Comparison of ENCODE assay signal across 8 cellular contexts in the genomic region with DNA sequence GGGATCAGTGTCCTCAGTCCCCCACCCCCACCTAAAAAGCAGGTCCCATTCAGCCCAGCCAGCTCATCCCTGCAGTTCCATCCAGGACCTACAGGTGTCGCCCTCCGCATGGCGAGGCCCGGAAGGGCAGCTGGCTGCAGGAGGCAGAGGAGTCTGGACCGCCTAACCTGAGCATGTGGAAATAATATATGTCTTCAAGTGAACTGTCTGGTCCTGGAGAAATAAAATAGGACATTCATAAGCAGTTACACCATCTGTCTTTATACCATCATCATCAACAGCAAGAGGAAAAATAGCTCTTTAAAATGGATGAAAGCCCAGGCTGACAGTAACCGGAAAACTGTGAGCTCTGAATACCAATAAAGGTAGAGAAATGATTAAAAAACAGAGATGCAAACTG.
DNase-seq lines count a peak whose midpoint lies in the region; ATAC-seq and TF ChIP-seq lines count a peak whose summit lies in the region.

No MANE protein-coding gene starts in this region.

- no peaks in the 10 kb centered on the region for H4K20me1 ChIP-seq in SU-DHL-6 (ENCODE audit: low read depth, low read length)

- no peak for TF ChIP-seq POLR2A in gastrocnemius medialis (IDR thresholded peaks at IDR 0.05)

- intact Hi-C loops in gastrocnemius medialis (cut with DNase I; ENCODE audit: low total_unique reads): loop anchor here (1.0 to 5.0 kb wide), 7 partner anchors 45 to 364 kb away; partner anchors contain the start of gene ZFHX3

- no peaks in the 10 kb centered on the region for H3K9me2 ChIP-seq in SU-DHL-6 (replicated peaks; ENCODE audit: insufficient read depth, low read length)

- H3K4me3 ChIP-seq in SU-DHL-6 (ENCODE audit: insufficient read depth, low read length, poor library complexity, severe bottlenecking): no peak overlapping the region
- no peak overlapping the region for H3K4me3 ChIP-seq in right atrium auricular region
- no peak overlapping the region for H3K4me3 ChIP-seq in gastrocnemius medialis

- H3K27ac ChIP-seq in SU-DHL-6 (ENCODE audit: low read depth, low read length): no peak overlapping the region
- H3K27ac ChIP-seq in right atrium auricular region: peak overlapping the region in 1 of 2 donors; percentile 17
- H3K27ac ChIP-seq in gastrocnemius medialis: peak overlapping the region; percentile 63 to 73 (median 70)

- H3F3A ChIP-seq in SU-DHL-6 (ENCODE audit: insufficient read depth): no peaks in the 10 kb centered on the region

- no peaks in the 10 kb centered on the region for H3K79me2 ChIP-seq in SU-DHL-6 (ENCODE audit: insufficient read depth, low read length)

- no peak overlapping the region for H2AFZ ChIP-seq in SU-DHL-6 (ENCODE audit: low read depth, low read length, severe bottlenecking)

- no peaks in the 10 kb centered on the region for H3K27me3 ChIP-seq in SU-DHL-6 (ENCODE audit: low read length)
- no peaks in the 10 kb centered on the region for H3K27me3 ChIP-seq in right atrium auricular region
- H3K27me3 ChIP-seq in gastrocnemius medialis: no peaks in the 10 kb centered on the region

- H3K4me2 ChIP-seq in SU-DHL-6 (ENCODE audit: low read depth, low read length, poor library complexity, severe bottlenecking): no peak overlapping the region

- no peak overlapping the region for H3K9ac ChIP-seq in SU-DHL-6 (ENCODE audit: low read length)

- no peaks in the 10 kb centered on the region for H3K4me1 ChIP-seq in right atrium auricular region
- H3K4me1 ChIP-seq in gastrocnemius medialis: peaks cover 27 to 32% of the 10 kb centered on the region in 2 donors

- TF ChIP-seq CTCF in SU-DHL-6 (IDR thresholded peaks at IDR 0.05; ENCODE audit: insufficient read depth, low read length, poor library complexity, severe bottlenecking): peak; percentile 97
- TF ChIP-seq CTCF in right atrium auricular region (IDR thresholded peaks at IDR 0.05): peak; percentile 99
- TF ChIP-seq CTCF in gastrocnemius medialis (IDR thresholded peaks at IDR 0.05 in 4 of 5, conservative IDR thresholded peaks at IDR 0.05 in 1 of 5): peak; percentile 93 to 99 (median 94)

- no peaks in the 10 kb centered on the region for H3K36me3 ChIP-seq in SU-DHL-6 (ENCODE audit: low read length)
- H3K36me3 ChIP-seq in right atrium auricular region: peaks cover 20% of the 10 kb centered on the region
- no peaks in the 10 kb centered on the region for H3K36me3 ChIP-seq in gastrocnemius medialis

- peak; percentile 82 for ATAC-seq in GM19351 (IDR thresholded peaks at IDR 0.05; ENCODE audit: unreplicated experiment)
- peak; percentile 92 to 94 for ATAC-seq in gastrocnemius medialis
- no peak for ATAC-seq in GM18909 (IDR thresholded peaks at IDR 0.05; ENCODE audit: poor library complexity, unreplicated experiment)

- peak; percentile 73 for DNase-seq in COLO668 (lab: John Stamatoyannopoulos, UW; ENCODE audit: unreplicated experiment)
- peak; percentile 21 for DNase-seq in KG1 (lab: John Stamatoyannopoulos, UW)
- peak; percentile 78 for DNase-seq in amniotic epithelial cell (ENCODE audit: low read depth)
- peak; percentile 90 for DNase-seq in right atrium auricular region (ENCODE audit: low spot score)
- DNase-seq in gastrocnemius medialis: peak; percentile 76 to 87

- no peaks in the 10 kb centered on the region for H3K9me3 ChIP-seq in SU-DHL-6 (ENCODE audit: insufficient read depth, low read length)
- H3K9me3 ChIP-seq in right atrium auricular region: no peaks in the 10 kb centered on the region
- no peaks in the 10 kb centered on the region for H3K9me3 ChIP-seq in gastrocnemius medialis

- in situ Hi-C loops in gastrocnemius medialis (cut with MboI; ENCODE audit: low sequenced_read_pairs in 4 of 4): loop anchor here (10.0 to 25.0 kb wide), 4 partner anchors 222 to 362 kb away; no protein-coding TSS in a partner anchor

Comparison
In these comparisons a context has a peak if more than half of its experiments do, and no peak if none do; other contexts are left out.
1. DNase-seq: peak in every context shown above with its lines; median percentile 90 in right atrium auricular region; 82 in gastrocnemius medialis; 78 in amniotic epithelial cell; 73 in COLO668; 21 in KG1.